In the genomic region with DNA sequence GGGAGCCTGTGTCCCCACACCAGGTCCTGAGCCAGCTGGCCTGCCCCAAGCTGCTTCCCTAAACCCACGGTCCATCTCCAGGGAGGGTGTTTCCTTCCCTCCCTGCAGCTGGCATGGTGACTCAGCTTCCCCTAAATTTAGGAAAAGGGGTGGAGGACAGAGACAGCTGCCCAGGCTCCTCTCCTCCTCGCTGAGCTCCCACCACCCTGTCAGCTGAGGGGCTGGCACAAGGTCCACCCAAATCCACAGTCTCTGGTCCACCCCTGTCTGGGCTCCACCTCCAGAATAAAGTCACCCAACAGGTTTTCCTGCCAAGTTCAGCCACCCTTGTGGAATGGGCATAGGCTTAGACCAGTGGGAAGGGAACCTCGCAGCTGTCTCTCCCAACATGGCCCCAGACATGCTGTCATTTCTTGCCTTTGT, we compare ENCODE assay signal across 22 cellular contexts.
DNase-seq lines count a peak whose midpoint lies in the region; ATAC-seq, FAIRE-seq and TF ChIP-seq lines count a peak whose summit lies in the region.
"Had no signal": no experiment of that assay in that cellular context is flagged by ENCODE, and none has a peak within 500 bp of the region (broad histone marks: within the 10 kb centered on the region; RNA-seq: fewer than 3 reads in every experiment).

No MANE protein-coding gene starts in this region.

- intact Hi-C loops in adrenal gland (cut with DNase I) (no loop called here), right cardiac atrium (cut with DNase I) (no loop called here), sigmoid colon (cut with DNase I) (no loop called here)

- TF ChIP-seq POLR2A in adrenal gland (IDR thresholded peaks at IDR 0.05) (no peak), sigmoid colon (IDR thresholded peaks at IDR 0.05) (no peak)

- DNase-seq in CD1c-positive myeloid dendritic cell (ENCODE audit: extremely low spot score) = peak; percentile 48
- peak in 3 of 7 donors; percentile 51 to 64 (median 52) for DNase-seq in adrenal gland
- peak; percentile 45 to 76 (median 69) for DNase-seq in right cardiac atrium
- no peak for DNase-seq in sigmoid colon
- no peak for DNase-seq in H4 (ENCODE audit: low spot score)
- no peak for DNase-seq in urothelium cell line (ENCODE audit: low spot score)
- DNase-seq in activated T-cell treated with anti-CD3 and anti-CD28 coated beads, Interleukin-2, amount 50 U/mL, for 72 hours = no peak
- DNase-seq in natural killer cell treated with Interleukin-12 subunit alpha and Interleukin-12 subunit beta and Interleukin-15 and Interleukin-18, amount 100 ng/mL, for 72 hours (ENCODE audit: low spot score) = no peak
- DNase-seq: activated gamma-delta T cell; CD8-positive, alpha-beta memory T cell; dorsolateral prefrontal cortex; H7; MV-4-11; natural killer cell; NCI-H2107; NCI-H69; stimulated activated CD4-positive, alpha-beta T cell treated with anti-CD3 and anti-CD28 coated beads, Interleukin-2, amount 100 ng/mL, for 24 hours; SW 1271 had no signal

- H3K27me3 Mint-ChIP-seq in activated T-cell treated with anti-CD3 and anti-CD28 coated beads, Interleukin-2, amount 50 U/mL, for 72 hours (ENCODE audit: low read depth) = no peaks in the 10 kb centered on the region
- peaks cover 3 to 10% of the 10 kb centered on the region in 2 donors for H3K27me3 Mint-ChIP-seq in natural killer cell treated with Interleukin-12 subunit alpha and Interleukin-12 subunit beta and Interleukin-15 and Interleukin-18, amount 100 ng/mL, for 72 hours
- H3K27me3 Mint-ChIP-seq: type B pancreatic cell had no signal

- no peak for TF ChIP-seq EP300 in sigmoid colon (IDR thresholded peaks at IDR 0.05)

- WGBS in adrenal gland, 4 donors = 75 to 100% (median 85%) methylated on average over 1 to 3 of the region's 3 CpGs
- 74% methylated on average over 3 of the region's 3 CpGs for WGBS in right cardiac atrium
- WGBS in sigmoid colon, 2 donors = 75 to 78% methylated on average over 3 of the region's 3 CpGs

- H3K27ac ChIP-seq in adrenal gland (peak overlapping the region in 4 of 5 donors; percentile 11 to 64 (median 46)), right cardiac atrium (ENCODE audit: low read length) (peak overlapping the region; percentile 24), sigmoid colon (peak overlapping the region; percentile 83 to 98 (median 92))
- H3K27ac ChIP-seq: hepatocyte had no signal

- no peaks in the 10 kb centered on the region for H3K9me3 Mint-ChIP-seq in activated T-cell treated with anti-CD3 and anti-CD28 coated beads, Interleukin-2, amount 50 U/mL, for 72 hours
- no peaks in the 10 kb centered on the region for H3K9me3 Mint-ChIP-seq in natural killer cell treated with Interleukin-12 subunit alpha and Interleukin-12 subunit beta and Interleukin-15 and Interleukin-18, amount 100 ng/mL, for 72 hours
- H3K9me3 Mint-ChIP-seq: natural killer cell, type B pancreatic cell had no signal

- no peaks in the 10 kb centered on the region for H3K4me1 Mint-ChIP-seq in activated T-cell treated with anti-CD3 and anti-CD28 coated beads, Interleukin-2, amount 50 U/mL, for 72 hours (ENCODE audit: low read depth)
- no peaks in the 10 kb centered on the region for H3K4me1 Mint-ChIP-seq in natural killer cell treated with Interleukin-12 subunit alpha and Interleukin-12 subunit beta and Interleukin-15 and Interleukin-18, amount 100 ng/mL, for 72 hours (ENCODE audit: low read depth in 2 of 2)
- H3K4me1 Mint-ChIP-seq: CD8-positive, alpha-beta memory T cell; natural killer cell had no signal

- peaks cover 29 to 60% of the 10 kb centered on the region in 2 donors for H3K4me1 ChIP-seq in adrenal gland (replicated peaks in 1 of 2)
- peaks cover 36% of the 10 kb centered on the region for H3K4me1 ChIP-seq in right cardiac atrium (ENCODE audit: control insufficient read depth, insufficient read depth, low read length)
- H3K4me1 ChIP-seq in sigmoid colon = peaks cover 0 to 100% (median 99%) of the 10 kb centered on the region in 4 donors

- H3K4me3 Mint-ChIP-seq in activated T-cell treated with anti-CD3 and anti-CD28 coated beads, Interleukin-2, amount 50 U/mL, for 72 hours = no peak overlapping the region
- no peak overlapping the region for H3K4me3 Mint-ChIP-seq in natural killer cell treated with Interleukin-12 subunit alpha and Interleukin-12 subunit beta and Interleukin-15 and Interleukin-18, amount 100 ng/mL, for 72 hours
- H3K4me3 Mint-ChIP-seq: CD8-positive, alpha-beta memory T cell; natural killer cell; type B pancreatic cell had no signal

- TF ChIP-seq CTCF in adrenal gland (IDR thresholded peaks at IDR 0.05) (no peak), sigmoid colon (IDR thresholded peaks at IDR 0.05) (no peak)

- H3K36me3 Mint-ChIP-seq in activated T-cell treated with anti-CD3 and anti-CD28 coated beads, Interleukin-2, amount 50 U/mL, for 72 hours (ENCODE audit: insufficient read depth in 2 of 2) = no peaks in the 10 kb centered on the region
- H3K36me3 Mint-ChIP-seq in natural killer cell treated with Interleukin-12 subunit alpha and Interleukin-12 subunit beta and Interleukin-15 and Interleukin-18, amount 100 ng/mL, for 72 hours = no peaks in the 10 kb centered on the region
- H3K36me3 Mint-ChIP-seq: CD8-positive, alpha-beta memory T cell; natural killer cell had no signal

- ATAC-seq in right cardiac atrium = peak in 1 of 2 donors; percentile 4
- ATAC-seq in activated T-cell treated with anti-CD3 and anti-CD28 coated beads, Interleukin-2, amount 50 U/mL, for 72 hours (replicated peaks in 1 of 2) = no peak
- no peak for ATAC-seq in natural killer cell treated with Interleukin-12 subunit alpha and Interleukin-12 subunit beta and Interleukin-15 and Interleukin-18, amount 100 ng/mL, for 72 hours
- ATAC-seq: GM12878, HepG2, natural killer cell had no signal

- H3K27me3 ChIP-seq in adrenal gland = no peaks in the 10 kb centered on the region
- H3K27me3 ChIP-seq in right cardiac atrium (ENCODE audit: control insufficient read depth, insufficient read depth) = no peaks in the 10 kb centered on the region
- no peaks in the 10 kb centered on the region for H3K27me3 ChIP-seq in sigmoid colon
- H3K27me3 ChIP-seq: dorsolateral prefrontal cortex, hepatocyte had no signal

- no peak overlapping the region for H3K27ac Mint-ChIP-seq in activated T-cell treated with anti-CD3 and anti-CD28 coated beads, Interleukin-2, amount 50 U/mL, for 72 hours
- no peak overlapping the region for H3K27ac Mint-ChIP-seq in natural killer cell treated with Interleukin-12 subunit alpha and Interleukin-12 subunit beta and Interleukin-15 and Interleukin-18, amount 100 ng/mL, for 72 hours
- H3K27ac Mint-ChIP-seq: CD8-positive, alpha-beta memory T cell; natural killer cell; type B pancreatic cell had no signal

- H3K9me3 ChIP-seq in adrenal gland (replicated peaks in 1 of 3) (no peaks in the 10 kb centered on the region), right cardiac atrium (ENCODE audit: control insufficient read depth, low read length) (no peaks in the 10 kb centered on the region), sigmoid colon (peaks cover 0 to 2% (median 0%) of the 10 kb centered on the region in 4 donors)

- peaks cover 0 to 61% of the 10 kb centered on the region in 2 donors for H3K36me3 ChIP-seq in adrenal gland (replicated peaks in 1 of 2)
- peaks cover 30 to 75% (median 58%) of the 10 kb centered on the region in 4 donors for H3K36me3 ChIP-seq in sigmoid colon

- FAIRE-seq in urothelium cell line (lab: Jason Lieb, UNC) = no peak
- FAIRE-seq: GM12878, HepG2 had no signal

- H3K4me3 ChIP-seq in adrenal gland (no peak overlapping the region), right cardiac atrium (ENCODE audit: low read length) (no peak overlapping the region), sigmoid colon (no peak overlapping the region)
- H3K4me3 ChIP-seq: dorsolateral prefrontal cortex, GM12878, hepatocyte had no signal

Comparison
In these comparisons a context has a peak if more than half of its experiments do, and no peak if none do; other contexts are left out.
1. DNase-seq: peak in CD1c-positive myeloid dendritic cell (single experiment) and right cardiac atrium (3 of 3); none in sigmoid colon (single experiment), H4 (single experiment), urothelium cell line (single experiment), activated T-cell treated with anti-CD3 and anti-CD28 coated beads, Interleukin-2, amount 50 U/mL, for 72 hours (0 of 2) and natural killer cell treated with Interleukin-12 subunit alpha and Interleukin-12 subunit beta and Interleukin-15 and Interleukin-18, amount 100 ng/mL, for 72 hours (single experiment).
2. H3K27ac ChIP-seq: peak in every context shown above with its lines; median percentile 92 in sigmoid colon; 46 in adrenal gland; 24 in right cardiac atrium.